In genomic region chr6:39926668-39927067, GRCh38 we compare ENCODE assay signal across 19 cellular contexts. TPM values are rescaled to one million over a fixed set of nuclear protein-coding genes. Genes with fewer than 3 reads are reported as not detected.
DNase-seq lines count a peak whose midpoint lies in the region; ATAC-seq and TF ChIP-seq lines count a peak whose summit lies in the region.
"Had no signal": no experiment of that assay in that cellular context is flagged by ENCODE, and none has a peak within 500 bp of the region (broad histone marks: within the 10 kb centered on the region; RNA-seq: fewer than 3 reads in every experiment).

No MANE protein-coding gene starts in this region.

- H4K8ac ChIP-seq in H9 (replicated peaks; ENCODE audit: insufficient read length, low read depth, low read length): no peak overlapping the region

- H2BK15ac ChIP-seq in H9 (ENCODE audit: low read depth, low read length): no peak overlapping the region

- H2AFZ ChIP-seq in H9 (ENCODE audit: low read length): no peak overlapping the region

- H3T11ph ChIP-seq in H9 (ENCODE audit: low read length): no peak overlapping the region

- no peak overlapping the region for H4K91ac ChIP-seq in H9 (ENCODE audit: insufficient read length, low read depth, low read length)

- peak overlapping the region; percentile 40; the same call in 1 of the 2 replicates for H3K27ac ChIP-seq in RWPE1
- H3K27ac ChIP-seq in esophagus squamous epithelium: peak overlapping the region in 3 of 4 donors; percentile 14 to 52 (median 52)
- peak overlapping the region; percentile 67 for H3K27ac ChIP-seq in subcutaneous abdominal adipose tissue (ENCODE audit: low read depth, low read length)
- H3K27ac ChIP-seq in H9 (ENCODE audit: insufficient read length, low read depth, low read length): no peak overlapping the region
- H3K27ac ChIP-seq: BLaER1, WERI-Rb-1 had no signal

- peaks cover 2% of the 10 kb centered on the region for H3K27me3 Mint-ChIP-seq in activated T-helper 1 cell treated with anti-CD3 and anti-CD28 coated beads, Interleukin-12 subunit alpha, Interleukin-12 subunit beta, Interleukin-2, Interleukin-4 antibody, amounts not matched to agents 30 ng/mL and 10 ng/mL and 1 ng/mL, durations not matched to agents 14 hours and 24 hours and 36 hours (ENCODE audit: insufficient read depth)
- H3K27me3 Mint-ChIP-seq in H9 (ENCODE audit: low read depth): no peaks in the 10 kb centered on the region; the same call in 1 of the 2 replicates
- H3K27me3 Mint-ChIP-seq: naive thymus-derived CD8-positive, alpha-beta T cell had no signal

- no peak overlapping the region for H3K23ac ChIP-seq in H9 (ENCODE audit: insufficient read length, low read depth, low read length)

- H3K4me1 ChIP-seq in esophagus squamous epithelium (peaks cover 8 to 77% (median 23%) of the 10 kb centered on the region in 3 donors), subcutaneous abdominal adipose tissue (ENCODE audit: control insufficient read depth in 5 of 5, insufficient read depth in 5 of 5, low read length in 5 of 5) (peaks cover 4 to 83% (median 60%) of the 10 kb centered on the region in 5 donors), H9 (ENCODE audit: insufficient read depth, low read length) (no peaks in the 10 kb centered on the region)

- H3K18ac ChIP-seq in H9 (ENCODE audit: insufficient read length, low read depth, low read length): no peak overlapping the region

- H4K20me1 ChIP-seq in H9 (ENCODE audit: control insufficient read depth, insufficient read depth, insufficient read length): no peaks in the 10 kb centered on the region
- H4K20me1 ChIP-seq: BLaER1 had no signal

- 44 to 52% methylated on average over 2 to 3 of the region's 3 CpGs for WGBS in esophagus squamous epithelium, 2 donors
- WGBS in H9 (ENCODE audit: extremely low coverage, insufficient read length, low lambda C conversion rate): no CpG with 5 or more reads among the region's 3 CpGs

- H3K4me1 Mint-ChIP-seq in activated T-helper 1 cell treated with anti-CD3 and anti-CD28 coated beads, Interleukin-12 subunit alpha, Interleukin-12 subunit beta, Interleukin-2, Interleukin-4 antibody, amounts not matched to agents 30 ng/mL and 10 ng/mL and 1 ng/mL, durations not matched to agents 14 hours and 24 hours and 36 hours (ENCODE audit: low read depth): no peaks in the 10 kb centered on the region
- peaks cover 8 to 11% of the 10 kb centered on the region in 2 experiments for H3K4me1 Mint-ChIP-seq in H9

- H2AK5ac ChIP-seq in H9 (ENCODE audit: insufficient read length, low read length): no peak overlapping the region

- H3K27me3 ChIP-seq in esophagus squamous epithelium (no peaks in the 10 kb centered on the region), subcutaneous abdominal adipose tissue (ENCODE audit: control insufficient read depth in 5 of 5, insufficient read depth in 4 of 5, low read length in 5 of 5) (no peaks in the 10 kb centered on the region), H9 (ENCODE audit: insufficient read depth, low read length) (no peaks in the 10 kb centered on the region)
- H3K27me3 ChIP-seq: BLaER1, Peyer's patch had no signal

- no peak overlapping the region for H3K4me3 Mint-ChIP-seq in activated T-helper 1 cell treated with anti-CD3 and anti-CD28 coated beads, Interleukin-12 subunit alpha, Interleukin-12 subunit beta, Interleukin-2, Interleukin-4 antibody, amounts not matched to agents 30 ng/mL and 10 ng/mL and 1 ng/mL, durations not matched to agents 14 hours and 24 hours and 36 hours
- no peak overlapping the region for H3K4me3 Mint-ChIP-seq in H9

- H3K56ac ChIP-seq in H9 (ENCODE audit: insufficient read length, low read depth, low read length): no peak overlapping the region

- no peak overlapping the region for H4K5ac ChIP-seq in H9 (ENCODE audit: insufficient read length, low read depth, low read length)

- no peak overlapping the region for H2BK20ac ChIP-seq in H9 (ENCODE audit: low read depth, low read length, poor library complexity, severe bottlenecking)

- no peak overlapping the region for H3K4me2 ChIP-seq in H9 (ENCODE audit: insufficient read depth, insufficient read length, low read length)
- H3K4me2 ChIP-seq: BLaER1 had no signal

- no peak overlapping the region for H2BK120ac ChIP-seq in H9 (ENCODE audit: low read depth, low read length, poor library complexity, severe bottlenecking)

- peak overlapping the region in 2 of 5 donors; percentile 50 for H3K9ac ChIP-seq in subcutaneous abdominal adipose tissue (ENCODE audit: low read length in 5 of 5)
- no peak overlapping the region for H3K9ac ChIP-seq in H9 (ENCODE audit: extremely low read depth, insufficient read length, low read length)
- H3K9ac ChIP-seq: BLaER1 had no signal

- peaks cover 5% of the 10 kb centered on the region for H3K9me3 Mint-ChIP-seq in activated T-helper 1 cell treated with anti-CD3 and anti-CD28 coated beads, Interleukin-12 subunit alpha, Interleukin-12 subunit beta, Interleukin-2, Interleukin-4 antibody, amounts not matched to agents 30 ng/mL and 10 ng/mL and 1 ng/mL, durations not matched to agents 14 hours and 24 hours and 36 hours
- peaks cover 11 to 15% of the 10 kb centered on the region in 2 experiments for H3K9me3 Mint-ChIP-seq in H9

- POLR2A ChIA-PET in RWPE1 (lab: Yijun Ruan, JAX; ENCODE audit: low non-redundant PET): no interaction called here

- no peaks in the 10 kb centered on the region for H3K23me2 ChIP-seq in H9 (ENCODE audit: insufficient read length, low read depth, low read length, poor library complexity, severe bottlenecking)

- H2BK12ac ChIP-seq in H9 (ENCODE audit: insufficient read length, low read depth, low read length): no peak overlapping the region

- CTCF ChIA-PET in RWPE1 (lab: Yijun Ruan, JAX): interaction anchor here (0.5 to 0.6 kb wide), 2 partner anchors 72 to 1479 kb away, joined by 3 to 4 read pairs; no protein-coding TSS in a partner anchor

- TF ChIP-seq POLR2A in esophagus squamous epithelium (IDR thresholded peaks at IDR 0.05): no peak

- ATAC-seq in HG02884 (IDR thresholded peaks at IDR 0.05; ENCODE audit: unreplicated experiment): no peak
- ATAC-seq: naive thymus-derived CD8-positive, alpha-beta T cell had no signal

- intact Hi-C loops in esophagus squamous epithelium (cut with DNase I): no loop called here
- intact Hi-C loops in activated T-helper 1 cell treated with anti-CD3 and anti-CD28 coated beads, Interleukin-12 subunit alpha, Interleukin-12 subunit beta, Interleukin-2, Interleukin-4 antibody, amounts not matched to agents 30 ng/mL and 10 ng/mL and 1 ng/mL, durations not matched to agents 14 hours and 24 hours and 36 hours (cut with micrococcal nuclease): no loop called here

- H3K4me3 ChIP-seq in esophagus squamous epithelium (no peak overlapping the region), subcutaneous abdominal adipose tissue (ENCODE audit: low read depth in 1 of 5, low read length in 5 of 5) (no peak overlapping the region)
- H3K4me3 ChIP-seq: BLaER1, lung, Peyer's patch had no signal

- H3K27ac Mint-ChIP-seq in activated T-helper 1 cell treated with anti-CD3 and anti-CD28 coated beads, Interleukin-12 subunit alpha, Interleukin-12 subunit beta, Interleukin-2, Interleukin-4 antibody, amounts not matched to agents 30 ng/mL and 10 ng/mL and 1 ng/mL, durations not matched to agents 14 hours and 24 hours and 36 hours: no peak overlapping the region
- no peak overlapping the region for H3K27ac Mint-ChIP-seq in H9

- no peaks in the 10 kb centered on the region for H3K36me3 Mint-ChIP-seq in activated T-helper 1 cell treated with anti-CD3 and anti-CD28 coated beads, Interleukin-12 subunit alpha, Interleukin-12 subunit beta, Interleukin-2, Interleukin-4 antibody, amounts not matched to agents 30 ng/mL and 10 ng/mL and 1 ng/mL, durations not matched to agents 14 hours and 24 hours and 36 hours (ENCODE audit: low read depth)
- peaks cover 25 to 49% (median 48%) of the 10 kb centered on the region in 3 experiments for H3K36me3 Mint-ChIP-seq in H9 (ENCODE audit: insufficient read depth in 1 of 3, low read depth in 3 of 3)

- no peak overlapping the region for H2BK5ac ChIP-seq in H9 (ENCODE audit: insufficient read length, low read length)

- peak; percentile 35 for DNase-seq in GM10266 (ENCODE audit: extremely low spot score)
- DNase-seq in RWPE1 (ENCODE audit: low spot score): peak; percentile 36
- DNase-seq in esophagus squamous epithelium (lab: John Stamatoyannopoulos, UW): no peak
- no peak for DNase-seq in activated T-helper 1 cell treated with anti-CD3 and anti-CD28 coated beads, Interleukin-12 subunit alpha, Interleukin-12 subunit beta, Interleukin-2, Interleukin-4 antibody, amounts not matched to agents 30 ng/mL and 10 ng/mL and 1 ng/mL, durations not matched to agents 14 hours and 24 hours and 36 hours (ENCODE audit: low spot score)
- DNase-seq in H9: no peak
- DNase-seq: activated effector memory CD4-positive, alpha-beta T cell treated with anti-CD3 and anti-CD28 coated beads, Interleukin-2, amount 50 U/mL, for 16 hours; DMS79; effector CD4-positive, alpha-beta T cell; foreskin melanocyte; naive thymus-derived CD8-positive, alpha-beta T cell; NCI-H2107; NCI-H69; stimulated activated CD4-positive, alpha-beta T cell treated with anti-CD3 and anti-CD28 coated beads, Interleukin-15, amount 100 ng/mL, for 24 hours; WERI-Rb-1 had no signal

- H3K36me3 ChIP-seq in esophagus squamous epithelium: peaks cover 0 to 37% (median 7%) of the 10 kb centered on the region in 3 donors
- H3K36me3 ChIP-seq in subcutaneous abdominal adipose tissue (ENCODE audit: control insufficient read depth in 5 of 5, insufficient read depth in 5 of 5, low read length in 5 of 5): peaks cover under 1 to 49% (median 37%) of the 10 kb centered on the region in 5 donors
- H3K36me3 ChIP-seq: BLaER1 had no signal

- H3K79me1 ChIP-seq in H9 (ENCODE audit: insufficient read depth, low read depth, low read length, poor library complexity, severe bottlenecking): no peaks in the 10 kb centered on the region

- no peak overlapping the region for H3K4ac ChIP-seq in H9 (ENCODE audit: low read depth, low read length)

- TF ChIP-seq CTCF in GM10266 (IDR thresholded peaks at IDR 0.05; ENCODE audit: control insufficient read depth, insufficient read depth, low read depth, missing control alignments) (no peak), RWPE1 (conservative IDR thresholded peaks at IDR 0.05; ENCODE audit: low read depth) (no peak), esophagus squamous epithelium (IDR thresholded peaks at IDR 0.05) (no peak), H9 (conservative IDR thresholded peaks at IDR 0.05) (no peak)

- no peaks in the 10 kb centered on the region for H3K79me2 ChIP-seq in H9 (ENCODE audit: insufficient read depth, low read length)

- H3K14ac ChIP-seq in H9 (ENCODE audit: insufficient read depth, low read length): no peak overlapping the region

- H3K9me3 ChIP-seq in esophagus squamous epithelium (no peaks in the 10 kb centered on the region), subcutaneous abdominal adipose tissue (ENCODE audit: control insufficient read depth in 5 of 5, low read length in 5 of 5) (no peaks in the 10 kb centered on the region), H9 (ENCODE audit: control insufficient read depth, low read depth, low read length) (no peaks in the 10 kb centered on the region)
- H3K9me3 ChIP-seq: BLaER1, Peyer's patch had no signal

RNA-seq across cellular contexts. Expression of gene MOCS1, which starts 7.6 kb away (rescaled TPM):
- total RNA-seq in esophagus squamous epithelium: 10 to 100 TPM in 2 of 4 donors, 1 to 10 TPM in 2; 5.0 to 12.0 (median 8.4) TPM
- total RNA-seq in activated T-helper 1 cell treated with anti-CD3 and anti-CD28 coated beads, Interleukin-12 subunit alpha, Interleukin-12 subunit beta, Interleukin-2, Interleukin-4 antibody, amounts not matched to agents 30 ng/mL and 10 ng/mL and 1 ng/mL, durations not matched to agents 14 hours and 24 hours and 36 hours: 0.31 and 1.2 TPM in 2 replicates
- 14.0 and 15.2 TPM in 2 replicates for total RNA-seq in H9 (2021)

Comparison
In these comparisons a context has a peak if more than half of its experiments do, and no peak if none do; other contexts are left out.
1. DNase-seq: peak in GM10266 (single experiment) and RWPE1 (single experiment); none in esophagus squamous epithelium (single experiment), activated T-helper 1 cell treated with anti-CD3 and anti-CD28 coated beads, Interleukin-12 subunit alpha, Interleukin-12 subunit beta, Interleukin-2, Interleukin-4 antibody, amounts not matched to agents 30 ng/mL and 10 ng/mL and 1 ng/mL, durations not matched to agents 14 hours and 24 hours and 36 hours (single experiment) and H9 (single experiment).